ENCODE assay signal across 20 cellular contexts in genomic region chr16:88596477-88596876, GRCh38. TPM values are rescaled to one million over a fixed set of nuclear protein-coding genes. Genes with fewer than 3 reads are reported as not detected.
DNase-seq lines count a peak whose midpoint lies in the region; ATAC-seq and TF ChIP-seq lines count a peak whose summit lies in the region.
"Had no signal": no experiment of that assay in that cellular context is flagged by ENCODE, and none has a peak within 500 bp of the region (broad histone marks: within the 10 kb centered on the region; RNA-seq: fewer than 3 reads in every experiment).

No MANE protein-coding gene starts in this region.

- POLR2A ChIA-PET in GM10248 (lab: Yijun Ruan, JAX): no interaction called here

- CTCF ChIA-PET in GM10248 (lab: Yijun Ruan, JAX): no interaction called here

- H3K27ac ChIP-seq in caudate nucleus (ENCODE audit: low read depth, low read length): peak overlapping the region; percentile 61
- H3K27ac ChIP-seq: breast epithelium, HL-60, sigmoid colon, testis had no signal

- DNase-seq in COLO829 (ENCODE audit: low spot score) (peak; percentile 8), MV-4-11 (lab: John Stamatoyannopoulos, UW) (peak; percentile 60), caudate nucleus (lab: John Stamatoyannopoulos, UW) (peak in 2 of 61 donors; percentile 5 to 16), myocyte (ENCODE audit: low read depth) (peak; percentile 18), left lobe of liver (ENCODE audit: low spot score) (no peak), GM10248 (ENCODE audit: extremely low spot score) (no peak), COLO668 (lab: John Stamatoyannopoulos, UW; ENCODE audit: unreplicated experiment) (no peak)
- DNase-seq: activated B cell treated with CpG ODN at 0.5 μM for 24 hours; activated naive CD4-positive, alpha-beta T cell treated with anti-CD3 and anti-CD28 coated beads, Interleukin-2, amount 50 U/mL, for 16 hours; DND-41; effector memory CD4-positive, alpha-beta T cell; left colon; NCI-H2227 treated with DMSO at 0.1 percent for 48 hours; occipital lobe; sigmoid colon; stimulated activated CD4-positive, alpha-beta T cell treated with anti-CD3 and anti-CD28 coated beads, Interleukin-2, amount 100 ng/mL, for 48 hours; testis had no signal

- TF ChIP-seq CTCF in GM10248 (IDR thresholded peaks at IDR 0.05; ENCODE audit: control extremely low read depth, extremely low read depth, low read depth, missing control alignments): no peak

- no peak for ATAC-seq in left lobe of liver
- ATAC-seq: left colon had no signal

RNA-seq across cellular contexts. Expression of gene ZC3H18, which starts 26.3 kb away (rescaled TPM):
- total RNA-seq in myocyte (10.4 and 13.4 TPM in 2 replicates), left lobe of liver (18.1 TPM)
- polyA plus RNA-seq in myocyte (2012): 20.7 TPM

RNA-seq across cellular contexts. Expression of gene IL17C, which starts 41.9 kb away (rescaled TPM):
- total RNA-seq in myocyte (not detected in 2 replicates), left lobe of liver (not detected)
- not detected for polyA plus RNA-seq in myocyte (2012)
- total RNA-seq: breast epithelium, left colon, occipital lobe, RPMI7951, sigmoid colon had no signal

RNA-seq across cellular contexts. Expression of gene CYBA, which starts 54.4 kb away (rescaled TPM):
- total RNA-seq in myocyte: 0.26 and 1.0 TPM in 2 replicates
- polyA plus RNA-seq in myocyte (2012): 0.72 TPM
- 32.5 TPM for total RNA-seq in left lobe of liver

Comparison
In these comparisons a context has a peak if more than half of its experiments do, and no peak if none do; other contexts are left out.
1. DNase-seq: peak in COLO829 (single experiment), MV-4-11 (single experiment) and myocyte (single experiment); none in left lobe of liver (single experiment), GM10248 (single experiment) and COLO668 (single experiment).
2. RNA of gene CYBA, which starts 54.4 kb away (total RNA-seq): 32.5 TPM in left lobe of liver (single experiment); 0.26 to 1.0 TPM in myocyte; every median in the first group is over 10 times any median in the second.